In the genomic region with DNA sequence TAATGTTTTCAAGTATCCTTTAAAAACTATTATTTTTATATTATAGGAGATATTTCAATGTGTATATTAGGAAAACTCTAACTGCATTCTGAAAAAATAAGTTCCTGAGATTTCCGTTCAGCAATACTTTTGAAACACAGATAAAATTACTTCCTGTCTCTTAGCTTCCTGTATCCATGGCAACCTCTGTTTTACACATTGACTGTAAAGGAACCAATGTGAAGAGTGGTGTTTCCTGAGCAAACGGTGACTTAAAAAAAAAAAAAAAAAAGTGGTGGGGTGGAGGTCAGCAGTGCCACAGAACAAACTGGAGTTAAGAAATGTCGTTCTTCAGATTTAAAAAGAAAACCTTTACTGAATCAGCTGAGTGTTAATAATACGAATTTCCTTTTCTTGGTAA, we compare ENCODE assay signal across 8 cellular contexts. TPM values are rescaled to one million over a fixed set of nuclear protein-coding genes. Genes with fewer than 3 reads are reported as not detected.
DNase-seq lines count a peak whose midpoint lies in the region; ATAC-seq and TF ChIP-seq lines count a peak whose summit lies in the region.

A gene with protein sequence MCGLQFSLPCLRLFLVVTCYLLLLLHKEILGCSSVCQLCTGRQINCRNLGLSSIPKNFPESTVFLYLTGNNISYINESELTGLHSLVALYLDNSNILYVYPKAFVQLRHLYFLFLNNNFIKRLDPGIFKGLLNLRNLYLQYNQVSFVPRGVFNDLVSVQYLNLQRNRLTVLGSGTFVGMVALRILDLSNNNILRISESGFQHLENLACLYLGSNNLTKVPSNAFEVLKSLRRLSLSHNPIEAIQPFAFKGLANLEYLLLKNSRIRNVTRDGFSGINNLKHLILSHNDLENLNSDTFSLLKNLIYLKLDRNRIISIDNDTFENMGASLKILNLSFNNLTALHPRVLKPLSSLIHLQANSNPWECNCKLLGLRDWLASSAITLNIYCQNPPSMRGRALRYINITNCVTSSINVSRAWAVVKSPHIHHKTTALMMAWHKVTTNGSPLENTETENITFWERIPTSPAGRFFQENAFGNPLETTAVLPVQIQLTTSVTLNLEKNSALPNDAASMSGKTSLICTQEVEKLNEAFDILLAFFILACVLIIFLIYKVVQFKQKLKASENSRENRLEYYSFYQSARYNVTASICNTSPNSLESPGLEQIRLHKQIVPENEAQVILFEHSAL (plus strand): TSS at position 280 of the 400 bp plus-strand sequence. CDS start 620 bp downstream, outside the sequence.

- no peak within 1 kb of the TSS for H3K27ac ChIP-seq in lung (ENCODE audit: low read depth in 1 of 2, low read length in 1 of 2)

- peaks cover 48% of the 10 kb centered on the region for H3K4me1 Mint-ChIP-seq in activated naive CD8-positive, alpha-beta T cell (ENCODE audit: low read depth)

- WGBS in lung, 2 donors, result 4 to 24% methylated on average over 4 of the region's 4 CpGs

- no peaks in the 10 kb centered on the region for H3K9me3 ChIP-seq in lung (ENCODE audit: control insufficient read depth in 2 of 2, insufficient read depth in 1 of 2, low read length in 1 of 2)

- H3K36me3 Mint-ChIP-seq in activated naive CD8-positive, alpha-beta T cell, result peaks cover 24% of the 10 kb centered on the region

- H3K4me3 Mint-ChIP-seq in activated naive CD8-positive, alpha-beta T cell, result peak within 1 kb of the TSS; percentile 79

- H3K27ac Mint-ChIP-seq in activated naive CD8-positive, alpha-beta T cell, result peak within 1 kb of the TSS; percentile 36

- TF ChIP-seq CTCF in lung (IDR thresholded peaks at IDR 0.05; ENCODE audit: control extremely low read depth, extremely low read depth), result no peak

- no peak within 1 kb of the TSS for H3K4me3 ChIP-seq in lung

- peak; percentile 52 for DNase-seq in EH (ENCODE audit: low read depth)
- no peak for DNase-seq in lung (ENCODE audit: low spot score)
- DNase-seq in NCI-H82 treated with DMSO at 0.1 percent for 48 hours (lab: John Stamatoyannopoulos, UW; ENCODE audit: unreplicated experiment), result no peak
- no peak for DNase-seq in NK-92 treated with Interleukin-12 subunit alpha and Interleukin-12 subunit beta, amount 100 ng/mL, for 24 hours (lab: John Stamatoyannopoulos, UW)
- DNase-seq in hippocampal formation (lab: John Stamatoyannopoulos, UW), result no peak

- H3K27me3 ChIP-seq in lung (ENCODE audit: control insufficient read depth, insufficient read depth), result no peaks in the 10 kb centered on the region

- H3K27me3 Mint-ChIP-seq in activated naive CD8-positive, alpha-beta T cell, result no peaks in the 10 kb centered on the region

- H3K36me3 ChIP-seq in lung (ENCODE audit: control insufficient read depth in 2 of 2, insufficient read depth in 2 of 2, low read length in 2 of 2), result peaks cover 0 to 3% of the 10 kb centered on the region in 2 donors

- ATAC-seq in GM19452 (IDR thresholded peaks at IDR 0.05; ENCODE audit: unreplicated experiment) (peak; percentile 87), HG03457 (IDR thresholded peaks at IDR 0.05; ENCODE audit: unreplicated experiment) (peak; percentile 80), lung (ENCODE audit: insufficient read depth, low FRiP score) (peak; percentile 62)

- no peaks in the 10 kb centered on the region for H3K4me1 ChIP-seq in lung (ENCODE audit: control insufficient read depth in 2 of 2, insufficient read depth in 2 of 2, low read length in 2 of 2)

- H3K9me3 Mint-ChIP-seq in activated naive CD8-positive, alpha-beta T cell (ENCODE audit: low read depth), result no peaks in the 10 kb centered on the region

RNA-seq across cellular contexts. Expression of the gene that starts here (rescaled TPM):
- total RNA-seq in lung, result 10 to 100 TPM in 1 of 2 donors, 1 to 10 TPM in 1; 3.1 to 14.8 TPM
- polyA plus RNA-seq in lung, result 1 to 10 TPM; 4.1 to 7.4 TPM
